ENCODE assay signal across 9 cellular contexts in the genomic region with DNA sequence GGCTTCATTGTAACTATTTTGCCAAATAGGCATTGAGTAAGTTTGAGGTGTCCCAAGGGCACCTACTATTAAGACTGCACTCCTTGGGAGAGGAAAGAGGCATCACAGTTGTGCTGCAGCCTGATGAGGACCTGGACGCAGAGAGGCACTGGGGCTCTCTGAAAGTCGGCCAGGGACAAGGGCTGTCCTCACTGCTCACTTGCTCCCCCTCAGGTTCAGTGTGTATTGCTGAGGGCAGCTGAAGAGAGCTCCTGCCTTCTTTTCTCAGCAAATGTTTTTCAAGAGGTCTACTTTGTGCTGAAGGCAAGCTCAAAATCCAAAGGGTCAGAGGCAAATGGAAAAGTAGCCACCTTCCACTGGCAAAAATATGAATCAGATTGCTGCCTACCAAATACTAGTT.
DNase-seq lines count a peak whose midpoint lies in the region; ATAC-seq, FAIRE-seq and TF ChIP-seq lines count a peak whose summit lies in the region.
"Had no signal": no experiment of that assay in that cellular context is flagged by ENCODE, and none has a peak within 500 bp of the region (broad histone marks: within the 10 kb centered on the region; RNA-seq: fewer than 3 reads in every experiment).

No MANE protein-coding gene starts in this region.

- no peaks in the 10 kb centered on the region for H3K9me3 ChIP-seq in CD8-positive, alpha-beta T cell (ENCODE audit: low read length)

- FAIRE-seq in GM19239 (lab: Jason Lieb, UNC), result no peak

- intact Hi-C loops in CD8-positive, alpha-beta T cell (cut with DNase I, micrococcal nuclease), result no loop called here

- H3K4me3 ChIP-seq in GM12864 (ENCODE audit: low read depth, low read length), result no peak overlapping the region
- no peak overlapping the region for H3K4me3 ChIP-seq in CD8-positive, alpha-beta T cell (ENCODE audit: low read depth, low read length)

- TF ChIP-seq CTCF in GM12864 (IDR thresholded peaks at IDR 0.05; ENCODE audit: low read depth, low read length, missing control alignments) (peak; percentile 56), nephron (IDR thresholded peaks at IDR 0.05; ENCODE audit: unreplicated experiment in 3 of 3) (peak; percentile 19 to 56 (median 19))
- TF ChIP-seq CTCF in CD8-positive, alpha-beta T cell (IDR thresholded peaks at IDR 0.05), result no peak

- no peak overlapping the region for H3K4me3 Mint-ChIP-seq in nephron
- no peak overlapping the region for H3K4me3 Mint-ChIP-seq in CD8-positive, alpha-beta T cell
- H3K4me3 Mint-ChIP-seq: T-helper 1 cell treated with Interleukin-12 subunit alpha and Interleukin-12 subunit beta and Interleukin-4 antibody, amounts not matched to agents 30 μg/mL and 1 μg/mL, for 36 hours had no signal

- no peak overlapping the region for H3K27ac ChIP-seq in CD8-positive, alpha-beta T cell (ENCODE audit: low read depth, low read length)

- H3K4me1 ChIP-seq in CD8-positive, alpha-beta T cell (ENCODE audit: insufficient read depth, low read length), result no peaks in the 10 kb centered on the region

- CTCF ChIA-PET in CD8-positive, alpha-beta T cell (lab: Charles Lee), result no interaction called here

- H3K9me3 Mint-ChIP-seq in nephron, result no peaks in the 10 kb centered on the region
- H3K9me3 Mint-ChIP-seq in CD8-positive, alpha-beta T cell, result no peaks in the 10 kb centered on the region
- H3K9me3 Mint-ChIP-seq: T-helper 1 cell treated with Interleukin-12 subunit alpha and Interleukin-12 subunit beta and Interleukin-4 antibody, amounts not matched to agents 30 μg/mL and 1 μg/mL, for 36 hours had no signal

- no peaks in the 10 kb centered on the region for H3K27me3 Mint-ChIP-seq in nephron (ENCODE audit: low read depth)
- no peaks in the 10 kb centered on the region for H3K27me3 Mint-ChIP-seq in CD8-positive, alpha-beta T cell (ENCODE audit: low read depth)

- POLR2A ChIA-PET in CD8-positive, alpha-beta T cell (lab: Charles Lee), result no interaction called here

- H3K27me3 ChIP-seq in CD8-positive, alpha-beta T cell (ENCODE audit: insufficient read depth, low read length), result no peaks in the 10 kb centered on the region

- H3K27ac Mint-ChIP-seq in nephron, result no peak overlapping the region
- H3K27ac Mint-ChIP-seq in CD8-positive, alpha-beta T cell, result no peak overlapping the region
- H3K27ac Mint-ChIP-seq: T-helper 1 cell treated with Interleukin-12 subunit alpha and Interleukin-12 subunit beta and Interleukin-4 antibody, amounts not matched to agents 30 μg/mL and 1 μg/mL, for 36 hours had no signal

- peak; percentile 66 for ATAC-seq in GM21528 (IDR thresholded peaks at IDR 0.05; ENCODE audit: low FRiP score, unreplicated experiment)
- ATAC-seq in CD8-positive, alpha-beta T cell, result no peak

- H3K4me1 Mint-ChIP-seq in nephron, result no peaks in the 10 kb centered on the region
- no peaks in the 10 kb centered on the region for H3K4me1 Mint-ChIP-seq in CD8-positive, alpha-beta T cell (ENCODE audit: low read depth)

- H3K36me3 Mint-ChIP-seq in nephron (ENCODE audit: low read depth), result no peaks in the 10 kb centered on the region
- H3K36me3 Mint-ChIP-seq in CD8-positive, alpha-beta T cell, result no peaks in the 10 kb centered on the region

- no peak for DNase-seq in GM12864 (ENCODE audit: low read depth)
- peak; percentile 74 to 83 for DNase-seq in Kasumi-1 (lab: John Stamatoyannopoulos, UW)
- DNase-seq in T47D (ENCODE audit: low read depth in 1 of 2, low spot score in 1 of 2), result peak; percentile 8 to 78
- no peak for DNase-seq in GM19239 (ENCODE audit: insufficient read length, low spot score)
- no peak for DNase-seq in CD8-positive, alpha-beta T cell
- DNase-seq in DMS114 treated with DMSO at 0.1 percent for 48 hours (lab: John Stamatoyannopoulos, UW; ENCODE audit: unreplicated experiment), result no peak

- no peaks in the 10 kb centered on the region for H3K36me3 ChIP-seq in CD8-positive, alpha-beta T cell (ENCODE audit: insufficient read depth, low read length)

- in situ Hi-C loops in T47D (cut with HindIII; ENCODE audit: low pct_unique_long_range_greater_than_20kb, low sequenced_read_pairs), result no loop called here

Comparison
In these comparisons a context has a peak if more than half of its experiments do, and no peak if none do; other contexts are left out.
1. DNase-seq: peak in Kasumi-1 (2 of 2) and T47D (2 of 2); none in GM12864 (single experiment), GM19239 (single experiment), CD8-positive, alpha-beta T cell (0 of 7) and DMS114 treated with DMSO at 0.1 percent for 48 hours (single experiment).